Comparison of ENCODE assay signal across 8 cellular contexts in genomic region chr11:16785520-16786128, GRCh38. TPM values are rescaled to one million over a fixed set of nuclear protein-coding genes. Genes with fewer than 3 reads are reported as not detected.
DNase-seq lines count a peak whose midpoint lies in the region; ATAC-seq and TF ChIP-seq lines count a peak whose summit lies in the region.

No MANE protein-coding gene starts in this region.

- in situ Hi-C loops in transverse colon (cut with MboI; ENCODE audit: low pct_ligation_motif_present in 1 of 4, low pct_unique_long_range_greater_than_20kb in 1 of 4, low sequenced_read_pairs in 3 of 4), result no loop called here

- TF ChIP-seq EP300 in transverse colon (IDR thresholded peaks at IDR 0.05; ENCODE audit: low read depth), result no peak

- TF ChIP-seq CTCF in OCI-LY1 (IDR thresholded peaks at IDR 0.05; ENCODE audit: low read length) (peak; percentile 81), foreskin fibroblast (IDR thresholded peaks at IDR 0.05; ENCODE audit: low read depth, low read length) (peak; percentile 97), transverse colon (IDR thresholded peaks at IDR 0.05) (peak; percentile 77 to 85 (median 80))

- intact Hi-C loops in transverse colon (cut with DNase I; ENCODE audit: low total_unique reads), result no loop called here

- no peaks in the 10 kb centered on the region for H3K9me2 ChIP-seq in OCI-LY1 (ENCODE audit: low read depth, low read length)

- H3K27me3 ChIP-seq in OCI-LY1 (ENCODE audit: insufficient read depth, low read length) (no peaks in the 10 kb centered on the region), transverse colon (no peaks in the 10 kb centered on the region)

- no peak overlapping the region for H3K4me2 ChIP-seq in OCI-LY1 (ENCODE audit: low read length)

- H3K9me3 ChIP-seq in OCI-LY1 (ENCODE audit: low read length) (no peaks in the 10 kb centered on the region), transverse colon (no peaks in the 10 kb centered on the region)

- H3K36me3 ChIP-seq in OCI-LY1 (ENCODE audit: insufficient read depth, low read length) (no peaks in the 10 kb centered on the region), transverse colon (no peaks in the 10 kb centered on the region)

- H3K4me3 ChIP-seq in OCI-LY1 (ENCODE audit: low read depth, low read length, poor library complexity, severe bottlenecking) (no peak overlapping the region), foreskin fibroblast (ENCODE audit: low read depth in 1 of 2, low read length in 2 of 2) (no peak overlapping the region), transverse colon (no peak overlapping the region)

- ATAC-seq in GM21381 (IDR thresholded peaks at IDR 0.05; ENCODE audit: unreplicated experiment), result peak; percentile 84

- no peaks in the 10 kb centered on the region for H3K4me1 ChIP-seq in OCI-LY1 (ENCODE audit: insufficient read depth, low read length, severe bottlenecking)
- H3K4me1 ChIP-seq in transverse colon, result peaks cover 0 to 5% (median 2%) of the 10 kb centered on the region in 4 donors

- no peak overlapping the region for H3K9ac ChIP-seq in OCI-LY1 (ENCODE audit: low read length)

- H3K79me2 ChIP-seq in OCI-LY1 (ENCODE audit: insufficient read depth, low read length), result no peaks in the 10 kb centered on the region

- DNase-seq in DMS153 treated with DMSO at 0.1 percent for 48 hours (lab: John Stamatoyannopoulos, UW; ENCODE audit: unreplicated experiment) (peak; percentile 46), HPDE6-E6E7 (ENCODE audit: extremely low spot score) (peak; percentile 69), foreskin fibroblast (peak; percentile 68 to 88), nucleus accumbens (lab: John Stamatoyannopoulos, UW) (peak in 49 of 56 donors; percentile 13 to 86 (median 50)), transverse colon (peak; percentile 73)
- DNase-seq in activated T-cell treated with anti-CD3 and anti-CD28 coated beads, Interleukin-2, amount 50 U/mL, for 48 hours, result peak; percentile 75 to 77

- TF ChIP-seq POLR2A in transverse colon (IDR thresholded peaks at IDR 0.05), result no peak

- 53 to 57% methylated on average over 6 to 7 of the region's 7 CpGs for WGBS in transverse colon (ENCODE audit: low coverage in 1 of 2), 2 donors

- no peaks in the 10 kb centered on the region for H3F3A ChIP-seq in OCI-LY1 (ENCODE audit: insufficient read depth, low read length)

- no peak overlapping the region for H2AFZ ChIP-seq in OCI-LY1 (ENCODE audit: low read length)

- no peaks in the 10 kb centered on the region for H4K20me1 ChIP-seq in OCI-LY1 (ENCODE audit: insufficient read depth, low read length)

- H3K27ac ChIP-seq in OCI-LY1 (ENCODE audit: low read depth, low read length, poor library complexity, severe bottlenecking) (no peak overlapping the region), transverse colon (no peak overlapping the region)

RNA-seq across cellular contexts. Expression of gene C11orf58, which starts 47.2 kb away (rescaled TPM):
- 100 to 1,000 TPM in 2 of 4 donors, 10 to 100 TPM in 2; 65.5 to 115 (median 99.9) TPM for total RNA-seq in transverse colon
